ENCODE assay signal across 10 cellular contexts in genomic region chr14:73943083-73943482, GRCh38. TPM values are rescaled to one million over a fixed set of nuclear protein-coding genes. Genes with fewer than 3 reads are reported as not detected.
DNase-seq lines count a peak whose midpoint lies in the region; ATAC-seq, FAIRE-seq and TF ChIP-seq lines count a peak whose summit lies in the region.
"Had no signal": no experiment of that assay in that cellular context is flagged by ENCODE, and none has a peak within 500 bp of the region (broad histone marks: within the 10 kb centered on the region; RNA-seq: fewer than 3 reads in every experiment).

No MANE protein-coding gene starts in this region.

- intact Hi-C loops in right lobe of liver (cut with DNase I), result no loop called here

- H3K27me3 ChIP-seq in right lobe of liver, result no peaks in the 10 kb centered on the region

- peak; percentile 60 for DNase-seq in AG09309 (ENCODE audit: low read depth)
- peak; percentile 70 for DNase-seq in HS-5 (ENCODE audit: low read depth)
- DNase-seq in amniotic epithelial cell (ENCODE audit: low read depth), result peak; percentile 90
- peak in 1 of 3 donors; percentile 35 for DNase-seq in right lobe of liver
- no peak for DNase-seq in hippocampal formation (lab: John Stamatoyannopoulos, UW)
- DNase-seq in GM12891 (ENCODE audit: insufficient read length, low spot score), result no peak
- DNase-seq: effector CD4-positive, alpha-beta T cell; NCI-H2227 treated with DMSO at 0.1 percent for 48 hours had no signal

- WGBS in right lobe of liver (ENCODE audit: insufficient coverage, low coverage, low lambda C conversion rate, missing lambda C conversion rate), result 3% methylated on average over 2 of the region's 4 CpGs

- no peak for TF ChIP-seq CTCF in AG09309 (IDR thresholded peaks at IDR 0.05; ENCODE audit: control insufficient read depth, insufficient read depth, low read depth, low read length, missing control alignments)
- no peak for TF ChIP-seq CTCF in right lobe of liver (IDR thresholded peaks at IDR 0.05)

- TF ChIP-seq POLR2A in right lobe of liver (IDR thresholded peaks at IDR 0.05), result no peak
- TF ChIP-seq POLR2A in GM12891 (IDR thresholded peaks at IDR 0.05; ENCODE audit: low read depth, low read length), result no peak

- ATAC-seq in right lobe of liver (peak; percentile 74 to 93 (median 89)), HG02678 (IDR thresholded peaks at IDR 0.05; ENCODE audit: unreplicated experiment) (no peak)
- ATAC-seq in activated CD4-positive, CD25-positive, alpha-beta regulatory T cell treated with anti-CD3 and anti-CD28 coated beads, Interleukin-2, amount 50 U/mL, for 24 hours, result no peak

- H3K4me1 ChIP-seq in right lobe of liver, result peaks cover 0 to 8% (median 0%) of the 10 kb centered on the region in 4 donors

- no peak for FAIRE-seq in GM12891 (lab: Jason Lieb, UNC)

- H3K27ac ChIP-seq in right lobe of liver, result no peak overlapping the region

- no peaks in the 10 kb centered on the region for H3K9me3 ChIP-seq in right lobe of liver

- no peak overlapping the region for H3K4me3 ChIP-seq in AG09309 (ENCODE audit: control insufficient read depth, low read depth, low read length)
- no peak overlapping the region for H3K4me3 ChIP-seq in right lobe of liver

- no peaks in the 10 kb centered on the region for H3K36me3 ChIP-seq in right lobe of liver

TF ChIP-seq in GM12891, 5 proteins besides CTCF, POLR2A, EP300 and RAD21:
- no peak for TF ChIP-seq POLR2AphosphoS5 (IDR thresholded peaks at IDR 0.05; ENCODE audit: low read depth, low read length)
- no peak for TF ChIP-seq TAF1 (IDR thresholded peaks at IDR 0.05; ENCODE audit: low read depth, low read length)
- TF ChIP-seq POU2F2 (IDR thresholded peaks at IDR 0.05; ENCODE audit: low read depth, low read length), result no peak
- no peak for TF ChIP-seq PAX5 (IDR thresholded peaks at IDR 0.05; ENCODE audit: insufficient read depth, low read length, severe bottlenecking)
TF ChIP-seq in GM12891: peak in this region for 0.

RNA-seq across cellular contexts. Expression of gene FAM161B, which starts 6.8 kb away (rescaled TPM):
- total RNA-seq in right lobe of liver, result 1 to 10 TPM; 1.3 to 2.3 (median 1.5) TPM
- polyA plus RNA-seq in GM12891 (2012; ENCODE audit: low read depth, missing spikeins), result 0.50 TPM

RNA-seq across cellular contexts. Expression of gene COQ6, which starts 7.0 kb away (rescaled TPM):
- 10 to 100 TPM; 11.6 to 60.9 (median 16.8) TPM for total RNA-seq in right lobe of liver
- polyA plus RNA-seq in GM12891 (2012; ENCODE audit: low read depth, missing spikeins), result 15.1 TPM

RNA-seq across cellular contexts. Expression of gene ZNF410, which starts 56.4 kb away (rescaled TPM):
- total RNA-seq in right lobe of liver, result 10 to 100 TPM; 14.9 to 20.8 (median 18.3) TPM
- polyA plus RNA-seq in GM12891 (2012; ENCODE audit: low read depth, missing spikeins), result 23.3 TPM

Comparison
In these comparisons a context has a peak if more than half of its experiments do, and no peak if none do; other contexts are left out.
1. DNase-seq: peak in AG09309 (single experiment), HS-5 (single experiment) and amniotic epithelial cell (single experiment); none in hippocampal formation (0 of 2) and GM12891 (single experiment).
2. ATAC-seq: peak in right lobe of liver (4 of 4); none in activated CD4-positive, CD25-positive, alpha-beta regulatory T cell treated with anti-CD3 and anti-CD28 coated beads, Interleukin-2, amount 50 U/mL, for 24 hours (0 of 2) and HG02678 (single experiment).